Comparison of ENCODE assay signal across 1 cellular context in the genomic region with DNA sequence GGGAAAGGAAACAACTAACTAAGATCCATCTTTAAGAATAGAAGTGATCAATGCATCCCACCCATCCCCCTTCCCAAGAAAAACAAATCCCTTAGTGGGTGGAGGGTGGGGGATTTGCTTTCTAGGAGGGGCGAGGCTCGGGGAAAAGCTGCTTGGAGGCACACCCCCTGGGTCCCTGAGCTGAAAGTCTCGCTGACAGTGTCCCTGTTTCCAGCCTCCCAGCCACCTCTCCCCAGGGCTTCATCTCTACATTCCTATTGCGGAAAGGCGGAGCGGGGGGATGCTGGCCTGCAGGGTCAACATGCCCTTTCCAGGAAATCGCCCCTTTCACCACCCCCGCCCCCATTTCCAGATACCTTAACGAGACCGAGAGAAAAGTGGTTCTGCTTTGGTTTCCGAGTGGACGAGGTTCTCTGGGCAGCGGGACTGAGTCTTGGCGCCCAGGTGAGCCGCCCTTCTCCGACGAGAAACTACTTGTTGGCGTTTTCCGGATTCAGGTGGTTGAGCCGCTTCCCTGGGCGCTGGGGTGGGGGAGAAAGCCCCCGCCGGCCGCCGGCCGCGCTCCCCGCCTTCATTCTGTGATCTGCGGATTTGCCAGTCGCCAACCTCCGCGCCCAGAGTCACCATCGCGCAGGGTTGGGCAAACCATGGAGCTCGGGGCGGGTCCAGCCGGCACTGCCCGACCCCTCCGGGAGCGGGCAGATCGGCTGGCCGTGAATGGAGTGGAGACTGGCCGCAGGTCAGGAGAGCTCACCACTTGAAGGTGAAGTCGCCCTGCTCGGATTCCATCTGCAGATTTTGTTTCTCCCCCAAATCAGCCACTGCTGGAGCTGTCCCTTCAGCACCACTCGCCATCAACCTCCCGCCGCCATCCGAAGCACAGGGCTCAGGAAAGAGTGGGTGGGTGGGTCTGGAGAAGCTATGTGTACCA.
TF ChIP-seq lines count a peak whose summit lies in the region.

No MANE protein-coding gene starts in this region.

TF ChIP-seq in HCT116, 20 proteins besides CTCF, POLR2A, EP300 and RAD21 (continued from another document):
- TF ChIP-seq REST (IDR thresholded peaks at IDR 0.05; ENCODE audit: low read depth) (peak; percentile 43), SRF (IDR thresholded peaks at IDR 0.05; ENCODE audit: low read depth) (no peak), EZH2phosphoT487 (IDR thresholded peaks at IDR 0.05; ENCODE audit: borderline replicate concordance) (no peak)
